In the genomic region with DNA sequence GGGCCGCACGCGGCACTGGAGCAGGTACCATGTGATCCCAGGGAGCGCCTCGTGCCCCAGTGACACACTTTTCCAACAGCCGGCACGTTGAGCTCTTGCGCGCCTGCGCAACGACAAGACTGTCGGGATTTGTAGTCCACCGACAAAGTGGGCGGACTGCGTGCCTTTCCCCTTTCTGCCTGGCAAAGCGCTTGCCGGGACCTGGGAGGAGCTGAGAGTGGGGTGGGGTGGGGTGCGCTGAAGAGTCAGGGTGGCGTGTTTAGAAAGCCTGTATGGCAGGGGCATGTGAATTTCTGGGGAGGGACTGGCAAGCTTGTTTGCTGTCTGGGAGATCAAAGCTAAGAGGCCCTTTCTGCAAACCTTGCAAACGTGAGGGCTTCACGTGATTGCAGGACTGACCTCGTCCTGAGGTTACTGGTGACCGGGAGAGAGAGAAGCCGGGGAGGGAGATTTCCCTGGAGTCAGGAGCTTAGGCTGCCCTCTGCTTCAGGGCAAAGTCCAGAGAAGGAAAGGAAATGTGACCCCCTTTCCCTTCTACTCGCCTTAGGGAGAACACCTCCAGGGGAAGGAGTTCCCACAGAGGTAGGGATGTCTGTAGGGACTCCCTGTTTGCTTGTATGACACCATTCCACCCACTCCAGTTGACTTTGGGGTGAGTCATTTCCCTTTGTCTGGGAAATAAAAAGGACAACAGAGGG, we compare ENCODE assay signal across 1 cellular context.
A peak's percentile ranks its signal among the peaks of the same experiment; 100 is the strongest.
TF ChIP-seq lines count a peak whose summit lies in the region.

No MANE protein-coding gene starts in this region.

TF ChIP-seq in HepG2, 621 proteins besides CTCF, POLR2A, EP300 and RAD21 (continued from another document and continues in another):
- TF ChIP-seq THAP9 (CRISPR knock-in tag; IDR thresholded peaks at IDR 0.05; ENCODE audit: borderline replicate concordance), result peak; percentile 92
- peak; percentile 98 for TF ChIP-seq RXRB (CRISPR knock-in tag; IDR thresholded peaks at IDR 0.05; ENCODE audit: borderline replicate concordance)
- TF ChIP-seq, protein P1, sequence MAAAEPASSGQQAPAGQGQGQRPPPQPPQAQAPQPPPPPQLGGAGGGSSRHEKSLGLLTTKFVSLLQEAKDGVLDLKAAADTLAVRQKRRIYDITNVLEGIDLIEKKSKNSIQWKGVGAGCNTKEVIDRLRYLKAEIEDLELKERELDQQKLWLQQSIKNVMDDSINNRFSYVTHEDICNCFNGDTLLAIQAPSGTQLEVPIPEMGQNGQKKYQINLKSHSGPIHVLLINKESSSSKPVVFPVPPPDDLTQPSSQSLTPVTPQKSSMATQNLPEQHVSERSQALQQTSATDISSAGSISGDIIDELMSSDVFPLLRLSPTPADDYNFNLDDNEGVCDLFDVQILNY (CRISPR knock-in tag; conservative IDR thresholded peaks at IDR 0.05), result no peak
- TF ChIP-seq, protein P2, sequence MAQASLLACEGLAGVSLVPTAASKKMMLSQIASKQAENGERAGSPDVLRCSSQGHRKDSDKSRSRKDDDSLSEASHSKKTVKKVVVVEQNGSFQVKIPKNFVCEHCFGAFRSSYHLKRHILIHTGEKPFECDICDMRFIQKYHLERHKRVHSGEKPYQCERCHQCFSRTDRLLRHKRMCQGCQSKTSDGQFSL (CRISPR knock-in tag; IDR thresholded peaks at IDR 0.05), result peak; percentile 63; the same call in 1 of the 2 replicates
- TF ChIP-seq, protein P3, sequence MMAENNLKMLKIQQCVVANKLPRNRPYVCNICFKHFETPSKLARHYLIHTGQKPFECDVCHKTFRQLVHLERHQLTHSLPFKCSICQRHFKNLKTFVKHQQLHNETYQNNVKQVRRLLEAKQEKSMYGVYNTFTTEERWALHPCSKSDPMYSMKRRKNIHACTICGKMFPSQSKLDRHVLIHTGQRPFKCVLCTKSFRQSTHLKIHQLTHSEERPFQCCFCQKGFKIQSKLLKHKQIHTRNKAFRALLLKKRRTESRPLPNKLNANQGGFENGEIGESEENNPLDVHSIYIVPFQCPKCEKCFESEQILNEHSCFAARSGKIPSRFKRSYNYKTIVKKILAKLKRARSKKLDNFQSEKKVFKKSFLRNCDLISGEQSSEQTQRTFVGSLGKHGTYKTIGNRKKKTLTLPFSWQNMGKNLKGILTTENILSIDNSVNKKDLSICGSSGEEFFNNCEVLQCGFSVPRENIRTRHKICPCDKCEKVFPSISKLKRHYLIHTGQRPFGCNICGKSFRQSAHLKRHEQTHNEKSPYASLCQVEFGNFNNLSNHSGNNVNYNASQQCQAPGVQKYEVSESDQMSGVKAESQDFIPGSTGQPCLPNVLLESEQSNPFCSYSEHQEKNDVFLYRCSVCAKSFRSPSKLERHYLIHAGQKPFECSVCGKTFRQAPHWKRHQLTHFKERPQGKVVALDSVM (CRISPR knock-in tag; IDR thresholded peaks at IDR 0.05), result peak; percentile 66
- TF ChIP-seq, protein P4, sequence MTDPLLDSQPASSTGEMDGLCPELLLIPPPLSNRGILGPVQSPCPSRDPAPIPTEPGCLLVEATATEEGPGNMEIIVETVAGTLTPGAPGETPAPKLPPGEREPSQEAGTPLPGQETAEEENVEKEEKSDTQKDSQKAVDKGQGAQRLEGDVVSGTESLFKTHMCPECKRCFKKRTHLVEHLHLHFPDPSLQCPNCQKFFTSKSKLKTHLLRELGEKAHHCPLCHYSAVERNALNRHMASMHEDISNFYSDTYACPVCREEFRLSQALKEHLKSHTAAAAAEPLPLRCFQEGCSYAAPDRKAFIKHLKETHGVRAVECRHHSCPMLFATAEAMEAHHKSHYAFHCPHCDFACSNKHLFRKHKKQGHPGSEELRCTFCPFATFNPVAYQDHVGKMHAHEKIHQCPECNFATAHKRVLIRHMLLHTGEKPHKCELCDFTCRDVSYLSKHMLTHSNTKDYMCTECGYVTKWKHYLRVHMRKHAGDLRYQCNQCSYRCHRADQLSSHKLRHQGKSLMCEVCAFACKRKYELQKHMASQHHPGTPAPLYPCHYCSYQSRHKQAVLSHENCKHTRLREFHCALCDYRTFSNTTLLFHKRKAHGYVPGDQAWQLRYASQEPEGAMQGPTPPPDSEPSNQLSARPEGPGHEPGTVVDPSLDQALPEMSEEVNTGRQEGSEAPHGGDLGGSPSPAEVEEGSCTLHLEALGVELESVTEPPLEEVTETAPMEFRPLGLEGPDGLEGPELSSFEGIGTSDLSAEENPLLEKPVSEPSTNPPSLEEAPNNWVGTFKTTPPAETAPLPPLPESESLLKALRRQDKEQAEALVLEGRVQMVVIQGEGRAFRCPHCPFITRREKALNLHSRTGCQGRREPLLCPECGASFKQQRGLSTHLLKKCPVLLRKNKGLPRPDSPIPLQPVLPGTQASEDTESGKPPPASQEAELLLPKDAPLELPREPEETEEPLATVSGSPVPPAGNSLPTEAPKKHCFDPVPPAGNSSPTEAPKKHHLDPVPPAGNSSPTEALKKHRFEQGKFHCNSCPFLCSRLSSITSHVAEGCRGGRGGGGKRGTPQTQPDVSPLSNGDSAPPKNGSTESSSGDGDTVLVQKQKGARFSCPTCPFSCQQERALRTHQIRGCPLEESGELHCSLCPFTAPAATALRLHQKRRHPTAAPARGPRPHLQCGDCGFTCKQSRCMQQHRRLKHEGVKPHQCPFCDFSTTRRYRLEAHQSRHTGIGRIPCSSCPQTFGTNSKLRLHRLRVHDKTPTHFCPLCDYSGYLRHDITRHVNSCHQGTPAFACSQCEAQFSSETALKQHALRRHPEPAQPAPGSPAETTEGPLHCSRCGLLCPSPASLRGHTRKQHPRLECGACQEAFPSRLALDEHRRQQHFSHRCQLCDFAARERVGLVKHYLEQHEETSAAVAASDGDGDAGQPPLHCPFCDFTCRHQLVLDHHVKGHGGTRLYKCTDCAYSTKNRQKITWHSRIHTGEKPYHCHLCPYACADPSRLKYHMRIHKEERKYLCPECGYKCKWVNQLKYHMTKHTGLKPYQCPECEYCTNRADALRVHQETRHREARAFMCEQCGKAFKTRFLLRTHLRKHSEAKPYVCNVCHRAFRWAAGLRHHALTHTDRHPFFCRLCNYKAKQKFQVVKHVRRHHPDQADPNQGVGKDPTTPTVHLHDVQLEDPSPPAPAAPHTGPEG (CRISPR knock-in tag; IDR thresholded peaks at IDR 0.05), result peak; percentile 95
- no peak for TF ChIP-seq PRDM4 (CRISPR knock-in tag; IDR thresholded peaks at IDR 0.05; ENCODE audit: borderline replicate concordance)
- TF ChIP-seq ISL2 (CRISPR knock-in tag; IDR thresholded peaks at IDR 0.05), result peak; percentile 86
- TF ChIP-seq ZBTB21 (CRISPR knock-in tag; IDR thresholded peaks at IDR 0.05), result 0 out of 2 replicates have a peak, but pooled peaks have one; percentile 42
- peak; percentile 42 for TF ChIP-seq POLR2G (IDR thresholded peaks at IDR 0.05; ENCODE audit: low read depth, low read length)
- peak; percentile 97 for TF ChIP-seq ATF3 (CRISPR knock-in tag; IDR thresholded peaks at IDR 0.05)
- TF ChIP-seq NPAS2 (CRISPR knock-in tag; IDR thresholded peaks at IDR 0.05; ENCODE audit: borderline replicate concordance), result peak; percentile 99
- TF ChIP-seq IKZF5 (CRISPR knock-in tag; IDR thresholded peaks at IDR 0.05), result peak; percentile 78
- no peak; the same call in none of the 2 replicates for TF ChIP-seq ZNF790 (CRISPR knock-in tag; IDR thresholded peaks at IDR 0.05; ENCODE audit: borderline replicate concordance)
- TF ChIP-seq RAD51 (IDR thresholded peaks at IDR 0.05; ENCODE audit: borderline replicate concordance), result peak; percentile 91
- TF ChIP-seq ZSCAN29 (CRISPR knock-in tag; conservative IDR thresholded peaks at IDR 0.05), result peak; percentile 97
- peak; percentile 6; the same call in 1 of the 2 replicates for TF ChIP-seq NFYB (CRISPR knock-in tag; IDR thresholded peaks at IDR 0.05)
- TF ChIP-seq ZBTB39 (CRISPR knock-in tag; IDR thresholded peaks at IDR 0.05), result peak; percentile 96
- TF ChIP-seq ZNF562 (CRISPR knock-in tag; IDR thresholded peaks at IDR 0.05; ENCODE audit: borderline replicate concordance), result peak; percentile 67; the same call in 1 of the 2 replicates
- TF ChIP-seq, protein P5, sequence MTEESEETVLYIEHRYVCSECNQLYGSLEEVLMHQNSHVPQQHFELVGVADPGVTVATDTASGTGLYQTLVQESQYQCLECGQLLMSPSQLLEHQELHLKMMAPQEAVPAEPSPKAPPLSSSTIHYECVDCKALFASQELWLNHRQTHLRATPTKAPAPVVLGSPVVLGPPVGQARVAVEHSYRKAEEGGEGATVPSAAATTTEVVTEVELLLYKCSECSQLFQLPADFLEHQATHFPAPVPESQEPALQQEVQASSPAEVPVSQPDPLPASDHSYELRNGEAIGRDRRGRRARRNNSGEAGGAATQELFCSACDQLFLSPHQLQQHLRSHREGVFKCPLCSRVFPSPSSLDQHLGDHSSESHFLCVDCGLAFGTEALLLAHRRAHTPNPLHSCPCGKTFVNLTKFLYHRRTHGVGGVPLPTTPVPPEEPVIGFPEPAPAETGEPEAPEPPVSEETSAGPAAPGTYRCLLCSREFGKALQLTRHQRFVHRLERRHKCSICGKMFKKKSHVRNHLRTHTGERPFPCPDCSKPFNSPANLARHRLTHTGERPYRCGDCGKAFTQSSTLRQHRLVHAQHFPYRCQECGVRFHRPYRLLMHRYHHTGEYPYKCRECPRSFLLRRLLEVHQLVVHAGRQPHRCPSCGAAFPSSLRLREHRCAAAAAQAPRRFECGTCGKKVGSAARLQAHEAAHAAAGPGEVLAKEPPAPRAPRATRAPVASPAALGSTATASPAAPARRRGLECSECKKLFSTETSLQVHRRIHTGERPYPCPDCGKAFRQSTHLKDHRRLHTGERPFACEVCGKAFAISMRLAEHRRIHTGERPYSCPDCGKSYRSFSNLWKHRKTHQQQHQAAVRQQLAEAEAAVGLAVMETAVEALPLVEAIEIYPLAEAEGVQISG (CRISPR knock-in tag; IDR thresholded peaks at IDR 0.05), result peak; percentile 82
- no peak for TF ChIP-seq TAF1 (CRISPR knock-in tag; IDR thresholded peaks at IDR 0.05)
- TF ChIP-seq SRY (CRISPR knock-in tag; IDR thresholded peaks at IDR 0.05), result peak; percentile 92; the same call in 1 of the 2 replicates
- TF ChIP-seq, protein P6, sequence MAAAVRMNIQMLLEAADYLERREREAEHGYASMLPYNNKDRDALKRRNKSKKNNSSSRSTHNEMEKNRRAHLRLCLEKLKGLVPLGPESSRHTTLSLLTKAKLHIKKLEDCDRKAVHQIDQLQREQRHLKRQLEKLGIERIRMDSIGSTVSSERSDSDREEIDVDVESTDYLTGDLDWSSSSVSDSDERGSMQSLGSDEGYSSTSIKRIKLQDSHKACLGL (CRISPR knock-in tag; IDR thresholded peaks at IDR 0.05), result peak; percentile 99
